8 cellular contexts compared by ENCODE assay signal in the genomic region with DNA sequence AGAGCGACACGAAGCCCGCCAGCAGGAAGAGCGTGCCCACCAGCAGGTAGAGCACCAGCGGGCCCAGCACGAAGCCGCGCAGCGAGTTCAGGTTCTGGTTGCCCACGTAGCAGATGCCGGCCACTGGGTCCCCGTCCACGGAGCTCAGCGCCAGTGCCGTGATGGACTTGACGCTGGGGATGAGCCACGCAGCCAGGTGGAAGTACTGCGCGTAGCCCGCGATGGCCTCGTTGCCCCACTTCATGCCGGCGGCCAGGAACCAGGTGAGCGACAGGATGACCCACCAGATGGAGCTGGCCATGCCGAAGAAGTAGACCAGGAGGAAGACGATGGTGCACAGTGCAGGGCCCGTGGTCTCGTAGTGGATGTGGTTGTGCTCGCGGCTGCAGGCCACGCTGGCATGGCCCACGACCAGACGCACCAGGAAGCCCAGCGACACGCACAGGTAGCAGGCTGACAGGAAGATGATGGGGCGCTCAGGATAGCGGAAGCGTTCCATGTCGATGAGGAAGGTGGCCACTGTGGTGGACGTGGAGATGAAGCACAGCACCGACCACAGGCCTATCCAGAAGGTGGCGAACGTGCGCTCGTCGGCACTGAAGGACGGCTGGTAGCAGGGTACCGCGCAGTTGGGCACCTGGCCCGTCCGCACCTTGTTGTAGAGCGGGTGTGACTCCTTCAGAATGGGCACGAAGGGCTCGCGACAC. TPM values are rescaled to one million over a fixed set of nuclear protein-coding genes. Genes with fewer than 3 reads are reported as not detected.
DNase-seq lines count a peak whose midpoint lies in the region; ATAC-seq and TF ChIP-seq lines count a peak whose summit lies in the region.

No MANE protein-coding gene starts in this region.

- H3K9me3 ChIP-seq in hepatocyte (ENCODE audit: low read depth) (no peaks in the 10 kb centered on the region), sigmoid colon (no peaks in the 10 kb centered on the region)

- no peak for ATAC-seq in Right ventricle myocardium inferior
- no peak for ATAC-seq in activated T-helper 17 cell treated with anti-CD3 and anti-CD28 coated beads, Interleukin-2, amount 50 U/mL, for 72 hours (replicated peaks)

- H3K36me3 Mint-ChIP-seq in activated T-helper 17 cell treated with anti-CD3 and anti-CD28 coated beads, Interleukin-2, amount 50 U/mL, for 72 hours (ENCODE audit: low read depth), result peaks cover 5% of the 10 kb centered on the region

- H3K27me3 Mint-ChIP-seq in activated T-helper 17 cell treated with anti-CD3 and anti-CD28 coated beads, Interleukin-2, amount 50 U/mL, for 72 hours, result peaks cover 26% of the 10 kb centered on the region

- no peak overlapping the region for H2AFZ ChIP-seq in hepatocyte

- H3K27me3 ChIP-seq in hepatocyte, result no peaks in the 10 kb centered on the region
- H3K27me3 ChIP-seq in sigmoid colon, result no peaks in the 10 kb centered on the region

- no peak overlapping the region for H3K27ac Mint-ChIP-seq in activated T-helper 17 cell treated with anti-CD3 and anti-CD28 coated beads, Interleukin-2, amount 50 U/mL, for 72 hours

- H3K4me2 ChIP-seq in hepatocyte, result peak overlapping the region; percentile 96

- H3K27ac ChIP-seq in hepatocyte, result peak overlapping the region; percentile 97
- H3K27ac ChIP-seq in sigmoid colon, result peak overlapping the region; percentile 81 to 97 (median 92)

- 50% methylated on average over 45 of the region's 56 CpGs for WGBS in hepatocyte (ENCODE audit: low lambda C conversion rate, missing lambda C conversion rate)
- 15 to 54% methylated on average over 56 of the region's 56 CpGs for WGBS in sigmoid colon, 2 donors

- H3K9me3 Mint-ChIP-seq in activated T-helper 17 cell treated with anti-CD3 and anti-CD28 coated beads, Interleukin-2, amount 50 U/mL, for 72 hours, result no peaks in the 10 kb centered on the region

- peaks cover 11% of the 10 kb centered on the region for H3K4me1 Mint-ChIP-seq in activated T-helper 17 cell treated with anti-CD3 and anti-CD28 coated beads, Interleukin-2, amount 50 U/mL, for 72 hours

- H3K4me3 ChIP-seq in hepatocyte (peak overlapping the region; percentile 89), sigmoid colon (peak overlapping the region; percentile 75 to 98 (median 86))

- TF ChIP-seq EP300 in sigmoid colon (IDR thresholded peaks at IDR 0.05), result no peak

- H3K9me2 ChIP-seq in hepatocyte (replicated peaks; ENCODE audit: insufficient read depth), result no peaks in the 10 kb centered on the region

- H3K79me2 ChIP-seq in hepatocyte, result peaks cover 58% of the 10 kb centered on the region

- peaks cover 24% of the 10 kb centered on the region for H3K4me1 ChIP-seq in hepatocyte (ENCODE audit: insufficient read depth)
- peaks cover 0 to 65% (median 61%) of the 10 kb centered on the region in 4 donors for H3K4me1 ChIP-seq in sigmoid colon

- peak overlapping the region; percentile 88 for H3K4me3 Mint-ChIP-seq in activated T-helper 17 cell treated with anti-CD3 and anti-CD28 coated beads, Interleukin-2, amount 50 U/mL, for 72 hours

- TF ChIP-seq CTCF in hepatocyte (IDR thresholded peaks at IDR 0.05; ENCODE audit: poor library complexity), result peak; percentile 47
- TF ChIP-seq CTCF in sigmoid colon (IDR thresholded peaks at IDR 0.05), result peak in 3 of 4 experiments; percentile 19 to 42 (median 20)

- intact Hi-C loops in Right ventricle myocardium inferior (cut with DNase I), result loop anchor here (2.0 to 5.0 kb wide), 2 partner anchors 205 to 265 kb away; no protein-coding TSS in a partner anchor
- intact Hi-C loops in cardiac septum (cut with DNase I), result loop anchor here (2.0 to 5.0 kb wide), 3 partner anchors 70 to 260 kb away; partner anchors contain the start of gene PLEKHM3
- intact Hi-C loops in sigmoid colon (cut with DNase I), result loop anchor here (2.0 kb wide), 2 partner anchors 59 to 163 kb away; no protein-coding TSS in a partner anchor

- no peak for TF ChIP-seq POLR2A in sigmoid colon (IDR thresholded peaks at IDR 0.05)

- DNase-seq in Right ventricle myocardium inferior (ENCODE audit: missing footprints) (peak; percentile 81), cardiac septum (ENCODE audit: low spot score) (no peak), hepatocyte (ENCODE audit: low spot score) (peak; percentile 67), sigmoid colon (peak; percentile 80), hepatic stellate cell (ENCODE audit: low spot score) (no peak), SKM-1 (lab: John Stamatoyannopoulos, UW; ENCODE audit: unreplicated experiment) (no peak)
- DNase-seq in activated CD4-positive, CD25-positive, alpha-beta regulatory T cell (lab: John Stamatoyannopoulos, UW), result no peak

- H3K36me3 ChIP-seq in hepatocyte (replicated peaks; ENCODE audit: insufficient read depth, low read depth) (no peaks in the 10 kb centered on the region), sigmoid colon (peaks cover 12 to 54% (median 28%) of the 10 kb centered on the region in 4 donors)

- H4K20me1 ChIP-seq in hepatocyte (ENCODE audit: insufficient read depth, poor library complexity, severe bottlenecking), result peaks cover 5% of the 10 kb centered on the region

RNA-seq across cellular contexts. Expression of gene FZD5, which starts 2.1 kb away (rescaled TPM):
- total RNA-seq in Right ventricle myocardium inferior (4.1 TPM), cardiac septum (3.7 TPM), hepatocyte (43.3 and 47.2 TPM in 2 replicates), sigmoid colon (10 to 100 TPM; 29.3 to 52.0 (median 37.4) TPM)
- total RNA-seq in activated T-helper 17 cell treated with anti-CD3 and anti-CD28 coated beads, Interleukin-2, amount 50 U/mL, for 72 hours, result 1 to 10 TPM in 1 of 2 donors, under 1 TPM in 1; 0.54 to 1.2 TPM
- polyA plus RNA-seq in hepatocyte (14.4 and 16.8 TPM in 2 replicates), sigmoid colon (10 to 100 TPM in 1 of 3 donors, 1 to 10 TPM in 2; 6.5 to 28.4 (median 7.8) TPM)

RNA-seq across cellular contexts. Expression of gene CCNYL1, which starts 56.2 kb away (rescaled TPM):
- total RNA-seq in Right ventricle myocardium inferior, result 10.2 TPM
- 12.0 TPM for total RNA-seq in cardiac septum
- 1 to 10 TPM; 3.4 to 6.8 TPM for total RNA-seq in activated T-helper 17 cell treated with anti-CD3 and anti-CD28 coated beads, Interleukin-2, amount 50 U/mL, for 72 hours
- 10.3 and 17.6 TPM in 2 replicates for total RNA-seq in hepatocyte
- 12.0 and 13.7 TPM in 2 replicates for polyA plus RNA-seq in hepatocyte
- total RNA-seq in sigmoid colon, result 10 to 100 TPM in 2 of 4 donors, 1 to 10 TPM in 2; 9.2 to 17.8 (median 11.5) TPM
- 10 to 100 TPM; 21.6 to 49.5 (median 23.7) TPM for polyA plus RNA-seq in sigmoid colon

Comparison
In these comparisons a context has a peak if more than half of its experiments do, and no peak if none do; other contexts are left out.
1. DNase-seq: peak in Right ventricle myocardium inferior (single experiment), hepatocyte (single experiment) and sigmoid colon (single experiment); none in cardiac septum (single experiment), hepatic stellate cell (single experiment), SKM-1 (single experiment) and activated CD4-positive, CD25-positive, alpha-beta regulatory T cell (0 of 4).